In genomic region chr12:49227701-49228100, GRCh38 we compare ENCODE assay signal across 25 cellular contexts. TPM values are rescaled to one million over a fixed set of nuclear protein-coding genes. Genes with fewer than 3 reads are reported as not detected.
A peak's percentile ranks its signal among the peaks of the same experiment; 100 is the strongest.
DNase-seq lines count a peak whose midpoint lies in the region; ATAC-seq and TF ChIP-seq lines count a peak whose summit lies in the region.
"Had no signal": no experiment of that assay in that cellular context is flagged by ENCODE, and none has a peak within 500 bp of the region (broad histone marks: within the 10 kb centered on the region; RNA-seq: fewer than 3 reads in every experiment).

No MANE protein-coding gene starts in this region.

- H3K79me2 ChIP-seq in SK-N-SH (ENCODE audit: insufficient read depth): no peaks in the 10 kb centered on the region

- no peak for TF ChIP-seq EP300 in SK-N-SH (IDR thresholded peaks at IDR 0.05; ENCODE audit: borderline replicate concordance in 1 of 2, low read depth in 1 of 2, low read length in 1 of 2)

- peaks cover 28% of the 10 kb centered on the region for H3K4me1 Mint-ChIP-seq in glutamatergic neuron (ENCODE audit: low read depth, unreplicated experiment)
- H3K4me1 Mint-ChIP-seq: CD4-positive, CD25-positive, alpha-beta regulatory T cell had no signal

- DNase-seq in SK-N-SH (no peak), NCI-H82 (lab: John Stamatoyannopoulos, UW) (peak; percentile 95), glutamatergic neuron (no peak), hippocampal formation (lab: John Stamatoyannopoulos, UW) (no peak)
- DNase-seq: activated CD4-positive, CD25-positive, alpha-beta regulatory T cell; activated CD8-positive, alpha-beta T cell treated with anti-CD3 and anti-CD28 coated beads, Interleukin-2, amount 10 ng/mL, durations not matched to agents 7 days and 5 days; activated T-cell treated with anti-CD3 and anti-CD28 coated beads, Interleukin-2, amount 50 U/mL, for 72 hours; body of pancreas; CD4-positive, CD25-positive, alpha-beta regulatory T cell; cortex of kidney; DND-41; foreskin keratinocyte; H7; NCI-H510A treated with DMSO at 0.1 percent for 48 hours; occipital lobe; sigmoid colon had no signal

- no peak overlapping the region for H3K4me2 ChIP-seq in SK-N-SH

- CTCF ChIA-PET in SK-N-SH (lab: Yijun Ruan, JAX): interaction anchor here (0.8 to 3.8 kb wide), 3 partner anchors 7 to 97 kb away, joined by 3 to 15 read pairs (median 4); partner anchors contain the start of gene TUBA1A

- TF ChIP-seq CTCF in SK-N-SH (IDR thresholded peaks at IDR 0.05) (no peak), glutamatergic neuron (IDR thresholded peaks at IDR 0.05; ENCODE audit: partially characterized antibody, unreplicated experiment) (no peak)

- peaks cover 8% of the 10 kb centered on the region for H3K27me3 Mint-ChIP-seq in glutamatergic neuron (ENCODE audit: unreplicated experiment)
- H3K27me3 Mint-ChIP-seq: activated naive CD8-positive, alpha-beta T cell; CD4-positive, CD25-positive, alpha-beta regulatory T cell; stimulated activated naive CD8-positive, alpha-beta T cell treated with anti-CD3 and anti-CD28 coated beads, Interleukin-15, Interleukin-2, amounts not matched to agents 100 ng/mL and 50 ng/mL, for 24 hours had no signal

- H3F3A ChIP-seq in SK-N-SH (replicated peaks; ENCODE audit: insufficient read depth): peaks cover 10% of the 10 kb centered on the region

- H3K9me3 Mint-ChIP-seq in glutamatergic neuron (ENCODE audit: unreplicated experiment): peaks cover 5% of the 10 kb centered on the region
- H3K9me3 Mint-ChIP-seq: activated T-cell treated with anti-CD3 and anti-CD28 coated beads, Interleukin-2, amount 50 U/mL, for 72 hours; CD4-positive, CD25-positive, alpha-beta regulatory T cell; mesothelial cell of epicardium; stimulated activated naive CD8-positive, alpha-beta T cell treated with anti-CD3 and anti-CD28 coated beads, Interleukin-15, Interleukin-2, amounts not matched to agents 100 ng/mL and 50 ng/mL, for 24 hours; T-helper 2 cell treated with Interferon-gamma antibody and Interleukin-4, amounts not matched to agents 5 μg/mL and 100 μg/mL, for 36 hours had no signal

- no peaks in the 10 kb centered on the region for H3K9me3 ChIP-seq in SK-N-SH
- H3K9me3 ChIP-seq: body of pancreas, sigmoid colon had no signal

- no peaks in the 10 kb centered on the region for H4K20me1 ChIP-seq in SK-N-SH (ENCODE audit: insufficient read depth)

- POLR2A ChIA-PET in SK-N-SH (lab: Yijun Ruan, JAX): interaction anchor here (1.3 kb wide), 1 partner anchor 97 kb away, joined by 5 read pairs; the partner anchor contains the start of gene TUBA1B

- H3K4me3 Mint-ChIP-seq in glutamatergic neuron (ENCODE audit: unreplicated experiment): peak overlapping the region; percentile 59
- H3K4me3 Mint-ChIP-seq: activated CD8-positive, alpha-beta T cell treated with anti-CD3 and anti-CD28 coated beads, Interleukin-2, amount 10 ng/mL, durations not matched to agents 7 days and 5 days; activated naive CD8-positive, alpha-beta T cell; activated T-cell treated with anti-CD3 and anti-CD28 coated beads, Interleukin-2, amount 50 U/mL, for 72 hours; CD4-positive, CD25-positive, alpha-beta regulatory T cell; mesothelial cell of epicardium; stimulated activated naive CD8-positive, alpha-beta T cell treated with anti-CD3 and anti-CD28 coated beads, Interleukin-15, Interleukin-2, amounts not matched to agents 100 ng/mL and 50 ng/mL, for 24 hours; T-helper 2 cell treated with Interferon-gamma antibody and Interleukin-4, amounts not matched to agents 5 μg/mL and 100 μg/mL, for 36 hours had no signal

- WGBS in SK-N-SH (ENCODE audit: low lambda C conversion rate): 95% methylated on average over 2 of the region's 2 CpGs

- TF ChIP-seq RAD21 in SK-N-SH (IDR thresholded peaks at IDR 0.05; ENCODE audit: low read length): no peak

- no peak for ATAC-seq in SK-N-SH treated with all-trans-retinoic acid at 6 μM for 48 hours
- ATAC-seq in GM21825 (IDR thresholded peaks at IDR 0.05; ENCODE audit: unreplicated experiment): no peak
- ATAC-seq in GM18520 (IDR thresholded peaks at IDR 0.05; ENCODE audit: unreplicated experiment): no peak
- no peak for ATAC-seq in GM18868 (IDR thresholded peaks at IDR 0.05; ENCODE audit: unreplicated experiment)
- ATAC-seq: activated CD8-positive, alpha-beta T cell treated with anti-CD3 and anti-CD28 coated beads, Interleukin-2, amount 10 ng/mL, durations not matched to agents 7 days and 5 days; activated T-cell treated with anti-CD3 and anti-CD28 coated beads, Interleukin-2, amount 50 U/mL, for 72 hours; body of pancreas; foreskin keratinocyte had no signal

- no peaks in the 10 kb centered on the region for H3K36me3 ChIP-seq in SK-N-SH (replicated peaks in 1 of 2; ENCODE audit: control insufficient read depth in 1 of 2, insufficient read depth in 2 of 2, low read length in 1 of 2)
- H3K36me3 ChIP-seq: sigmoid colon had no signal

- H3K27ac ChIP-seq in SK-N-SH (ENCODE audit: low read depth in 2 of 2, low read length in 1 of 2): no peak overlapping the region
- H3K27ac ChIP-seq: body of pancreas, epithelial cell of prostate, foreskin keratinocyte, sigmoid colon had no signal

- no peak overlapping the region for H2AFZ ChIP-seq in SK-N-SH (ENCODE audit: low read depth)

- peaks cover 19 to 20% of the 10 kb centered on the region in 2 experiments for H3K4me1 ChIP-seq in SK-N-SH (ENCODE audit: control insufficient read depth in 1 of 2, insufficient read depth in 2 of 2, low read depth in 1 of 2, low read length in 1 of 2)
- H3K4me1 ChIP-seq: foreskin keratinocyte had no signal

- H3K4me3 ChIP-seq in SK-N-SH (ENCODE audit: low read depth in 2 of 2, low read length in 1 of 2): no peak overlapping the region
- H3K4me3 ChIP-seq: body of pancreas, sigmoid colon had no signal

- H3K9me2 ChIP-seq in SK-N-SH: no peaks in the 10 kb centered on the region

- H3K27me3 ChIP-seq in SK-N-SH (ENCODE audit: insufficient read depth): no peaks in the 10 kb centered on the region
- H3K27me3 ChIP-seq: body of pancreas, sigmoid colon had no signal

- no peaks in the 10 kb centered on the region for H3K36me3 Mint-ChIP-seq in glutamatergic neuron (ENCODE audit: unreplicated experiment)
- H3K36me3 Mint-ChIP-seq: activated naive CD8-positive, alpha-beta T cell; CD4-positive, CD25-positive, alpha-beta regulatory T cell; mesothelial cell of epicardium had no signal

- H3K9ac ChIP-seq in SK-N-SH: no peak overlapping the region

- H3K27ac Mint-ChIP-seq in glutamatergic neuron (ENCODE audit: unreplicated experiment): peak overlapping the region; percentile 77
- H3K27ac Mint-ChIP-seq: activated CD8-positive, alpha-beta T cell treated with anti-CD3 and anti-CD28 coated beads, Interleukin-2, amount 10 ng/mL, durations not matched to agents 7 days and 5 days; activated naive CD8-positive, alpha-beta T cell; activated T-cell treated with anti-CD3 and anti-CD28 coated beads, Interleukin-2, amount 50 U/mL, for 72 hours; CD4-positive, CD25-positive, alpha-beta regulatory T cell; mesothelial cell of epicardium; stimulated activated naive CD8-positive, alpha-beta T cell treated with anti-CD3 and anti-CD28 coated beads, Interleukin-15, Interleukin-2, amounts not matched to agents 100 ng/mL and 50 ng/mL, for 24 hours; T-helper 2 cell treated with Interferon-gamma antibody and Interleukin-4, amounts not matched to agents 5 μg/mL and 100 μg/mL, for 36 hours had no signal

TF ChIP-seq in SK-N-SH, 30 proteins besides CTCF, POLR2A, EP300 and RAD21:
- TF ChIP-seq CHD2 (IDR thresholded peaks at IDR 0.05; ENCODE audit: low read length, partially characterized antibody): no peak
- no peak for TF ChIP-seq SMC3 (IDR thresholded peaks at IDR 0.05; ENCODE audit: low read depth, low read length)
- TF ChIP-seq PBX3 (IDR thresholded peaks at IDR 0.05): 0 out of 2 replicates have a peak, but pooled peaks have one; percentile 15
- TF ChIP-seq FOXM1 (IDR thresholded peaks at IDR 0.05; ENCODE audit: low read depth): no peak
- no peak for TF ChIP-seq TCF12 (IDR thresholded peaks at IDR 0.05)
- no peak for TF ChIP-seq EZH2phosphoT487 (IDR thresholded peaks at IDR 0.05; ENCODE audit: borderline replicate concordance, low read depth)

TF ChIP-seq in SK-N-SH treated with all-trans-retinoic acid at 6 μM for 48 hours, 23 proteins besides CTCF, POLR2A, EP300 and RAD21 (continues in another document):
- TF ChIP-seq RARB (CRISPR knock-in tag; IDR thresholded peaks at IDR 0.05): no peak
- TF ChIP-seq POU6F1 (CRISPR knock-in tag; IDR thresholded peaks at IDR 0.05; ENCODE audit: borderline replicate concordance, low read depth): no peak

RNA-seq across cellular contexts. Expression of gene TUBA1C, which starts 37.2 kb away (rescaled TPM):
- polyA plus RNA-seq in SK-N-SH (2012; rRNA removed): 3.3 and 4.6 TPM in 2 replicates
- polyA plus RNA-seq in SK-N-SH (2012; cell fraction: cytosol; rRNA removed): 3.6 and 4.5 TPM in 2 replicates
- 2.4 and 2.8 TPM in 2 replicates for polyA plus RNA-seq in SK-N-SH (2012; cell fraction: nucleus; rRNA removed)
- 66.7 TPM for total RNA-seq in glutamatergic neuron (ENCODE audit: unreplicated experiment)

RNA-seq across cellular contexts. Expression of gene TUBA1A, which starts 38.8 kb away (rescaled TPM):
- polyA plus RNA-seq in SK-N-SH (2012; rRNA removed): 1,427 and 1,906 TPM in 2 replicates
- 1,102 and 1,356 TPM in 2 replicates for polyA plus RNA-seq in SK-N-SH (2012; cell fraction: cytosol; rRNA removed)
- 1,333 and 1,752 TPM in 2 replicates for polyA plus RNA-seq in SK-N-SH (2012; cell fraction: nucleus; rRNA removed)
- 7,184 TPM for total RNA-seq in glutamatergic neuron (ENCODE audit: unreplicated experiment)
